In the genomic region with DNA sequence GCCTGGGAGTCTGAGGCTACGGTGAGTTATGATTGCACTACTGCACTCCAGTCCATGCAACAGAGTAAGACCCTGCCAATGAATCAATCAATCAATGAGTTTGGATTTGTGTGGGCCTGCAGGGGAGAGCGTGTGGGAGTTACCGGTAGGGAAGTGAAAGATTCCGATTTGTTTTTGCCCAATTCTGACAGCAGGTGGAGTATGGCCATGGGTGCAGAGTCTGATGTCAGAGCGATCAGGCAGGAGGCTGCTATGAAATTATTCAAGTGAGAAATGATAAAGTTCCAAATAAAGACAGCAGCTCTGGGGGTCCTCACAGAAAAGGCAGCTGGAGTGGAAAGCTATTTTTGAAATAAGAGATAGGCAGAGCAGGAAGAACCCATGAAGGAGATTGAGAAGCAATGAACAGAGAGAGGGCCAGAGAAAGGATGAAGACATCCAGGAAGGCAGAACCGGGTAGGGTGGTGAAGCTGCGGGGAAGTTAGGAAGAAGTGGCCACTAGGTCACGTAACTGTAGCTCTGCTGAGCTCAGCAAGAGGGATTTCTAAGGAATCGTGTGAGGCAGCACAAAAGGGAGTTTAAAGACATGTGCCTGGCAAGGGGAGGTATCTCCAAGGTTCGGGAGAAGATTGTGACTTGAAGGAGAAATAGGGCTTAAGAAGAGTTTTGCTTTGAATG, we compare ENCODE assay signal across 9 cellular contexts.
DNase-seq lines count a peak whose midpoint lies in the region; ATAC-seq, FAIRE-seq and TF ChIP-seq lines count a peak whose summit lies in the region.
"Had no signal": no experiment of that assay in that cellular context is flagged by ENCODE, and none has a peak within 500 bp of the region (broad histone marks: within the 10 kb centered on the region; RNA-seq: fewer than 3 reads in every experiment).

No MANE protein-coding gene starts in this region.

- H4K8ac ChIP-seq in H1 (ENCODE audit: extremely low read depth, insufficient read depth, low read length) = no peak overlapping the region

- H3K36me3 ChIP-seq in H1 (ENCODE audit: control insufficient read depth in 2 of 4, insufficient read depth in 4 of 4, low read length in 3 of 4) (0 out of 8 replicates have a peak, but pooled peaks cover 0 to 3% (median 0%) of the 10 kb centered on the region in 4 experiments), mucosa of descending colon (ENCODE audit: low read depth) (no peaks in the 10 kb centered on the region)

- no peak overlapping the region for H3K4ac ChIP-seq in H1 (replicated peaks; ENCODE audit: insufficient read length, low read depth, low read length)

- H3K14ac ChIP-seq in H1 (ENCODE audit: insufficient read length) = no peak overlapping the region

- no peak overlapping the region for H2BK120ac ChIP-seq in H1 (replicated peaks; ENCODE audit: low read depth, low read length)

- no peaks in the 10 kb centered on the region for H3K9me3 ChIP-seq in CD4-positive, alpha-beta T cell (ENCODE audit: control insufficient read depth, low read length)
- H3K9me3 ChIP-seq in H1 (ENCODE audit: insufficient read depth in 2 of 2, low read depth in 1 of 2, low read length in 1 of 2) = no peaks in the 10 kb centered on the region
- no peaks in the 10 kb centered on the region for H3K9me3 ChIP-seq in mucosa of descending colon
- H3K9me3 ChIP-seq in T-helper 17 cell (ENCODE audit: control insufficient read depth, low read length, poor library complexity, severe bottlenecking) = no peaks in the 10 kb centered on the region

- CTCF ChIA-PET in CD4-positive, alpha-beta T cell (lab: Charles Lee) = no interaction called here
- CTCF ChIA-PET in H1 (lab: Charles Lee; ENCODE audit: partially characterized antibody) = interaction anchor here (0.8 to 3.6 kb wide), 14 partner anchors 9 to 157 kb away, joined by 3 to 23 read pairs (median 4); no protein-coding TSS in a partner anchor

- peaks cover 2% of the 10 kb centered on the region; the same call in 1 of the 2 replicates for H3K23me2 ChIP-seq in H1 (ENCODE audit: low read depth, low read length)

- H4K20me1 ChIP-seq in H1 (replicated peaks in 1 of 2; ENCODE audit: control insufficient read depth in 1 of 2, insufficient read depth in 2 of 2, low read length in 2 of 2) = no peaks in the 10 kb centered on the region

- peak; percentile 59 for ATAC-seq in CD4-positive, alpha-beta T cell (ENCODE audit: poor library complexity)
- ATAC-seq in mucosa of descending colon (peak; percentile 73), T-helper 17 cell (no peak)

- H3K36me3 Mint-ChIP-seq in CD4-positive, alpha-beta T cell (ENCODE audit: low read depth) = no peaks in the 10 kb centered on the region
- peaks cover 2% of the 10 kb centered on the region for H3K36me3 Mint-ChIP-seq in T-helper 17 cell (ENCODE audit: low read depth)

- H3K18ac ChIP-seq in H1 (ENCODE audit: extremely low read depth, low read length) = no peak overlapping the region

- H3K56ac ChIP-seq in H1 (replicated peaks; ENCODE audit: insufficient read length, low read depth, low read length) = no peak overlapping the region

- TF ChIP-seq RAD21 in H1 (IDR thresholded peaks at IDR 0.05 in 1 of 2, conservative IDR thresholded peaks at IDR 0.05 in 1 of 2; ENCODE audit: low read depth in 2 of 2, low read length in 2 of 2) = peak; percentile 23 to 36; a peak in 2 of 4 replicates

- H2AK5ac ChIP-seq in H1 (ENCODE audit: low read depth, low read length) = no peak overlapping the region

- no peak for TF ChIP-seq EP300 in H1 (IDR thresholded peaks at IDR 0.05; ENCODE audit: borderline replicate concordance in 1 of 2, low read depth in 2 of 2, low read length in 2 of 2)

- no peaks in the 10 kb centered on the region for H3K4me1 ChIP-seq in H1 (replicated peaks in 1 of 4; ENCODE audit: control insufficient read depth in 3 of 4, insufficient read depth in 4 of 4, low read length in 3 of 4)
- H3K4me1 ChIP-seq in mucosa of descending colon (ENCODE audit: low read depth) = no peaks in the 10 kb centered on the region

- H2BK20ac ChIP-seq in H1 (ENCODE audit: low read length) = no peak overlapping the region

- no peak overlapping the region for H4K5ac ChIP-seq in H1 (ENCODE audit: insufficient read length, low read depth, low read length)

- DNase-seq in CD4-positive, alpha-beta T cell = no peak
- DNase-seq in HT-29 (ENCODE audit: low spot score) (peak; percentile 16), H1 (ENCODE audit: low read depth in 1 of 2, low spot score in 2 of 2) (no peak), mucosa of descending colon (peak in 1 of 3 donors; percentile 64), NCI-H226 (no peak), H4 (ENCODE audit: low spot score) (no peak), DMS79 treated with DMSO at 0.1 percent for 48 hours (lab: John Stamatoyannopoulos, UW) (no peak), T-helper 17 cell (no peak)
- DNase-seq: NCI-H1105 treated with DMSO at 0.1 percent for 48 hours had no signal

- H3K27ac ChIP-seq in CD4-positive, alpha-beta T cell (ENCODE audit: low read depth, low read length) = no peak overlapping the region
- H3K27ac ChIP-seq in H1 (ENCODE audit: low read depth, low read length) = no peak overlapping the region

- no peaks in the 10 kb centered on the region for H3K9me3 Mint-ChIP-seq in CD4-positive, alpha-beta T cell

- no peak overlapping the region for H2BK15ac ChIP-seq in H1 (ENCODE audit: low read length)

- no peak overlapping the region for H3K23ac ChIP-seq in H1 (ENCODE audit: insufficient read length)

- intact Hi-C loops in CD4-positive, alpha-beta T cell (cut with DNase I, micrococcal nuclease) = no loop called here
- intact Hi-C loops in mucosa of descending colon (cut with DNase I, micrococcal nuclease) = no loop called here

- H3K9ac ChIP-seq in H1 (replicated peaks in 1 of 4; ENCODE audit: extremely low read depth in 1 of 4, low read depth in 3 of 4, low read length in 3 of 4) = no peak overlapping the region

- H2BK5ac ChIP-seq in H1 (ENCODE audit: low read depth, low read length) = no peak overlapping the region

- no peaks in the 10 kb centered on the region for H3K27me3 ChIP-seq in CD4-positive, alpha-beta T cell (ENCODE audit: control insufficient read depth, insufficient read depth, low read length)
- H3K27me3 ChIP-seq in H1 (replicated peaks in 1 of 4; ENCODE audit: control insufficient read depth in 3 of 4, extremely low read depth in 1 of 4, insufficient read depth in 3 of 4, low read length in 3 of 4) = no peaks in the 10 kb centered on the region

- no peak overlapping the region for H2BK12ac ChIP-seq in H1 (ENCODE audit: low read depth, low read length)

- no peak overlapping the region for H4K91ac ChIP-seq in H1 (replicated peaks; ENCODE audit: insufficient read length, low read length)

- no peaks in the 10 kb centered on the region for H3K27me3 Mint-ChIP-seq in CD4-positive, alpha-beta T cell
- no peaks in the 10 kb centered on the region for H3K27me3 Mint-ChIP-seq in T-helper 17 cell

- H3K79me1 ChIP-seq in H1 (ENCODE audit: low read depth, low read length) = no peaks in the 10 kb centered on the region; the same call in 1 of the 2 replicates

- H3K4me2 ChIP-seq in H1 (ENCODE audit: insufficient read depth in 1 of 2, low read depth in 2 of 2, low read length in 2 of 2) = no peak overlapping the region

- no peak overlapping the region for H3K27ac Mint-ChIP-seq in CD4-positive, alpha-beta T cell
- no peak overlapping the region for H3K27ac Mint-ChIP-seq in T-helper 17 cell

- H3K79me2 ChIP-seq in H1 (ENCODE audit: control insufficient read depth in 1 of 2, insufficient read depth in 2 of 2, low read length in 2 of 2) = no peaks in the 10 kb centered on the region

- H2AFZ ChIP-seq in H1 (ENCODE audit: low read length) = no peak overlapping the region

- FAIRE-seq in H1 (lab: Jason Lieb, UNC) = no peak

- WGBS in H1 (ENCODE audit: extremely low coverage in 1 of 2, insufficient coverage in 1 of 2, insufficient read length in 1 of 2, insufficient replicate concordance in 2 of 2, low coverage in 1 of 2, low lambda C conversion rate in 2 of 2, missing lambda C conversion rate in 1 of 2), 2 experiments = 87% methylated on average over 10 of the region's 10 CpGs; no CpG with 5 or more reads in 1 of the 2 experiments

- no peaks in the 10 kb centered on the region for H3K4me1 Mint-ChIP-seq in CD4-positive, alpha-beta T cell (ENCODE audit: low read depth)
- H3K4me1 Mint-ChIP-seq in T-helper 17 cell = no peaks in the 10 kb centered on the region

- POLR2A ChIA-PET in CD4-positive, alpha-beta T cell (lab: Charles Lee) = no interaction called here
- POLR2A ChIA-PET in H1 (lab: Charles Lee; ENCODE audit: partially characterized antibody) = no interaction called here

- no peak for TF ChIP-seq CTCF in CD4-positive, alpha-beta T cell (IDR thresholded peaks at IDR 0.05)
- TF ChIP-seq CTCF in H1 (IDR thresholded peaks at IDR 0.05; ENCODE audit: control extremely low read depth in 1 of 3, insufficient read depth in 1 of 3, low read depth in 1 of 3, low read length in 3 of 3) = peak in 2 of 3 experiments; percentile 23 to 33; a peak in 2 of 4 replicates
- TF ChIP-seq CTCF in mucosa of descending colon (IDR thresholded peaks at IDR 0.05) = peak; percentile 14

- H3K4me3 ChIP-seq in H1 (ENCODE audit: extremely low read depth in 1 of 4, insufficient read depth in 2 of 4, low read depth in 3 of 4, low read length in 4 of 4) (no peak overlapping the region), mucosa of descending colon (no peak overlapping the region)

- no peak overlapping the region for H3K4me3 Mint-ChIP-seq in CD4-positive, alpha-beta T cell
- no peak overlapping the region for H3K4me3 Mint-ChIP-seq in T-helper 17 cell

- TF ChIP-seq POLR2A in H1 (IDR thresholded peaks at IDR 0.05; ENCODE audit: control extremely low read depth in 1 of 2, low read depth in 2 of 2, low read length in 2 of 2) = no peak
